1 cellular context compared by ENCODE assay signal in genomic region chr14:64942531-64943111, GRCh38.
A peak's percentile ranks its signal among the peaks of the same experiment; 100 is the strongest.
TF ChIP-seq lines count a peak whose summit lies in the region.

Gene GPX2 (minus strand): TSS chr14:64942745. CDS start chr14:64942726, 19 bp downstream.

TF ChIP-seq in HepG2, 621 proteins besides CTCF, POLR2A, EP300 and RAD21 (continued from another document and continues in another):
- TF ChIP-seq EZH2 (conservative IDR thresholded peaks at IDR 0.05; ENCODE audit: low read depth, low read length) (no peak), ZNF629 (CRISPR knock-in tag; conservative IDR thresholded peaks at IDR 0.05) (no peak), MED1 (CRISPR knock-in tag; IDR thresholded peaks at IDR 0.05) (peak; percentile 74), ZNF788 (CRISPR knock-in tag; IDR thresholded peaks at IDR 0.05; ENCODE audit: borderline replicate concordance) (peak; percentile 33; the same call in 1 of the 2 replicates), ZNF878 (CRISPR knock-in tag; IDR thresholded peaks at IDR 0.05) (no peak), ZBTB26 (CRISPR knock-in tag; IDR thresholded peaks at IDR 0.05; ENCODE audit: borderline replicate concordance) (0 out of 2 replicates have a peak, but pooled peaks have one; percentile 44), ZBTB43 (CRISPR knock-in tag; conservative IDR thresholded peaks at IDR 0.05) (no peak), ZFP82 (CRISPR knock-in tag; IDR thresholded peaks at IDR 0.05; ENCODE audit: borderline replicate concordance) (no peak), AGO1 (IDR thresholded peaks at IDR 0.05; ENCODE audit: low read depth, low read length, poor library complexity, severe bottlenecking) (no peak), SP1 (IDR thresholded peaks at IDR 0.05) (no peak), SP1 (CRISPR knock-in tag; IDR thresholded peaks at IDR 0.05) (peak; percentile 49; the same call in 1 of the 2 replicates), HIC2 (CRISPR knock-in tag; IDR thresholded peaks at IDR 0.05; ENCODE audit: low read depth) (no peak), ZNF274 (CRISPR knock-in tag; IDR thresholded peaks at IDR 0.05) (no peak), GTF3A (CRISPR knock-in tag; conservative IDR thresholded peaks at IDR 0.05) (no peak), SMARCE1 (IDR thresholded peaks at IDR 0.05; ENCODE audit: borderline replicate concordance) (no peak), CENPT (CRISPR knock-in tag; IDR thresholded peaks at IDR 0.05; ENCODE audit: low read depth) (no peak), NCOA5 (CRISPR knock-in tag; IDR thresholded peaks at IDR 0.05) (no peak), SOX13 (IDR thresholded peaks at IDR 0.05) (peak; percentile 74), SOX13 (CRISPR knock-in tag; conservative IDR thresholded peaks at IDR 0.05 in 1 of 2, IDR thresholded peaks at IDR 0.05 in 1 of 2) (peak in 1 of 2 experiments; percentile 95; a peak in 2 of 4 replicates), SMARCC2 (IDR thresholded peaks at IDR 0.05) (no peak), TGIF2 (CRISPR knock-in tag; IDR thresholded peaks at IDR 0.05) (peak; percentile 90), ZNF607 (CRISPR knock-in tag; IDR thresholded peaks at IDR 0.05; ENCODE audit: borderline replicate concordance) (no peak), DR1 (CRISPR knock-in tag; IDR thresholded peaks at IDR 0.05) (peak; percentile 97), ELF1 (CRISPR knock-in tag; IDR thresholded peaks at IDR 0.05) (peak; percentile 31; the same call in 1 of the 2 replicates), ZNF652 (CRISPR knock-in tag; IDR thresholded peaks at IDR 0.05; ENCODE audit: borderline replicate concordance, low read depth) (no peak), IRF9 (CRISPR knock-in tag; IDR thresholded peaks at IDR 0.05; ENCODE audit: borderline replicate concordance) (peak; percentile 36; the same call in 1 of the 2 replicates), MED8 (CRISPR knock-in tag; IDR thresholded peaks at IDR 0.05; ENCODE audit: insufficient replicate concordance) (peak; percentile 27), AGO2 (optimal IDR thresholded peaks at IDR 0.05; ENCODE audit: low read depth, low read length) (no peak), RBM22 (optimal IDR thresholded peaks at IDR 0.05; ENCODE audit: low read length) (no peak), ZNF609 (CRISPR knock-in tag; IDR thresholded peaks at IDR 0.05; ENCODE audit: borderline replicate concordance) (peak; percentile 92), REST (IDR thresholded peaks at IDR 0.05; ENCODE audit: borderline replicate concordance in 1 of 2, low read depth in 1 of 2, low read length in 2 of 2) (peak in 1 of 2 experiments; percentile 29; a peak in 1 of 4 replicates), RARA (CRISPR knock-in tag; IDR thresholded peaks at IDR 0.05) (peak; percentile 74), ZSCAN9 (CRISPR knock-in tag; IDR thresholded peaks at IDR 0.05; ENCODE audit: borderline replicate concordance) (peak; percentile 13; the same call in 1 of the 2 replicates), ZNF503 (CRISPR knock-in tag; IDR thresholded peaks at IDR 0.05) (peak; percentile 85; the same call in 1 of the 2 replicates), BATF2 (CRISPR knock-in tag; IDR thresholded peaks at IDR 0.05) (no peak), HNRNPUL1 (IDR thresholded peaks at IDR 0.05; ENCODE audit: low read depth, low read length) (no peak)
- TF ChIP-seq, protein P1, sequence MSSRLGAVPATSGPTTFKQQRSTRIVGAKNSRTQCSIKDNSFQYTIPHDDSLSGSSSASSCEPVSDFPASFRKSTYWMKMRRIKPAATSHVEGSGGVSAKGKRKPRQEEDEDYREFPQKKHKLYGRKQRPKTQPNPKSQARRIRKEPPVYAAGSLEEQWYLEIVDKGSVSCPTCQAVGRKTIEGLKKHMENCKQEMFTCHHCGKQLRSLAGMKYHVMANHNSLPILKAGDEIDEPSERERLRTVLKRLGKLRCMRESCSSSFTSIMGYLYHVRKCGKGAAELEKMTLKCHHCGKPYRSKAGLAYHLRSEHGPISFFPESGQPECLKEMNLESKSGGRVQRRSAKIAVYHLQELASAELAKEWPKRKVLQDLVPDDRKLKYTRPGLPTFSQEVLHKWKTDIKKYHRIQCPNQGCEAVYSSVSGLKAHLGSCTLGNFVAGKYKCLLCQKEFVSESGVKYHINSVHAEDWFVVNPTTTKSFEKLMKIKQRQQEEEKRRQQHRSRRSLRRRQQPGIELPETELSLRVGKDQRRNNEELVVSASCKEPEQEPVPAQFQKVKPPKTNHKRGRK (CRISPR knock-in tag; IDR thresholded peaks at IDR 0.05), result no peak
- TF ChIP-seq, protein P2, sequence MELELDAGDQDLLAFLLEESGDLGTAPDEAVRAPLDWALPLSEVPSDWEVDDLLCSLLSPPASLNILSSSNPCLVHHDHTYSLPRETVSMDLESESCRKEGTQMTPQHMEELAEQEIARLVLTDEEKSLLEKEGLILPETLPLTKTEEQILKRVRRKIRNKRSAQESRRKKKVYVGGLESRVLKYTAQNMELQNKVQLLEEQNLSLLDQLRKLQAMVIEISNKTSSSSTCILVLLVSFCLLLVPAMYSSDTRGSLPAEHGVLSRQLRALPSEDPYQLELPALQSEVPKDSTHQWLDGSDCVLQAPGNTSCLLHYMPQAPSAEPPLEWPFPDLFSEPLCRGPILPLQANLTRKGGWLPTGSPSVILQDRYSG (CRISPR knock-in tag; IDR thresholded peaks at IDR 0.05), result no peak
- TF ChIP-seq, protein P3, sequence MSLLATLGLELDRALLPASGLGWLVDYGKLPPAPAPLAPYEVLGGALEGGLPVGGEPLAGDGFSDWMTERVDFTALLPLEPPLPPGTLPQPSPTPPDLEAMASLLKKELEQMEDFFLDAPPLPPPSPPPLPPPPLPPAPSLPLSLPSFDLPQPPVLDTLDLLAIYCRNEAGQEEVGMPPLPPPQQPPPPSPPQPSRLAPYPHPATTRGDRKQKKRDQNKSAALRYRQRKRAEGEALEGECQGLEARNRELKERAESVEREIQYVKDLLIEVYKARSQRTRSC (CRISPR knock-in tag; IDR thresholded peaks at IDR 0.05; ENCODE audit: low read depth), result no peak
